9 cellular contexts compared by ENCODE assay signal in genomic region chr21:45224189-45224938, GRCh38.
DNase-seq lines count a peak whose midpoint lies in the region; TF ChIP-seq lines count a peak whose summit lies in the region.
"Had no signal": no experiment of that assay in that cellular context is flagged by ENCODE, and none has a peak within 500 bp of the region (broad histone marks: within the 10 kb centered on the region; RNA-seq: fewer than 3 reads in every experiment).

No MANE protein-coding gene starts in this region.

- H3K9me3 Mint-ChIP-seq in activated naive CD8-positive, alpha-beta T cell (ENCODE audit: low read depth): no peaks in the 10 kb centered on the region
- no peaks in the 10 kb centered on the region for H3K9me3 Mint-ChIP-seq in activated naive CD8-positive, alpha-beta T cell treated with anti-CD3 and anti-CD28 coated beads for 36 hours
- no peaks in the 10 kb centered on the region for H3K9me3 Mint-ChIP-seq in activated CD4-positive, alpha-beta T cell treated with anti-CD3 and anti-CD28 coated beads, Interleukin-2, amount 10 ng/mL, durations not matched to agents 7 days and 5 days

- H3K9me3 ChIP-seq in suprapubic skin: no peaks in the 10 kb centered on the region

- H3K27ac Mint-ChIP-seq in activated naive CD8-positive, alpha-beta T cell: peak overlapping the region; percentile 50
- H3K27ac Mint-ChIP-seq in activated naive CD8-positive, alpha-beta T cell treated with anti-CD3 and anti-CD28 coated beads for 36 hours: no peak overlapping the region
- peak overlapping the region; percentile 89 for H3K27ac Mint-ChIP-seq in activated CD4-positive, alpha-beta T cell treated with anti-CD3 and anti-CD28 coated beads, Interleukin-2, amount 10 ng/mL, durations not matched to agents 7 days and 5 days

- 88% methylated on average over 23 of the region's 24 CpGs for WGBS in suprapubic skin

- no peak for TF ChIP-seq EP300 in suprapubic skin (IDR thresholded peaks at IDR 0.05)

- peaks cover 3% of the 10 kb centered on the region for H3K4me1 ChIP-seq in suprapubic skin

- peak overlapping the region; percentile 46 for H3K4me3 Mint-ChIP-seq in activated naive CD8-positive, alpha-beta T cell
- H3K4me3 Mint-ChIP-seq in activated naive CD8-positive, alpha-beta T cell treated with anti-CD3 and anti-CD28 coated beads for 36 hours: no peak overlapping the region
- peak overlapping the region; percentile 34 for H3K4me3 Mint-ChIP-seq in activated CD4-positive, alpha-beta T cell treated with anti-CD3 and anti-CD28 coated beads, Interleukin-2, amount 10 ng/mL, durations not matched to agents 7 days and 5 days

- H3K36me3 Mint-ChIP-seq in activated naive CD8-positive, alpha-beta T cell: peaks cover 3% of the 10 kb centered on the region
- H3K36me3 Mint-ChIP-seq in activated naive CD8-positive, alpha-beta T cell treated with anti-CD3 and anti-CD28 coated beads for 36 hours: no peaks in the 10 kb centered on the region
- peaks cover 9% of the 10 kb centered on the region for H3K36me3 Mint-ChIP-seq in activated CD4-positive, alpha-beta T cell treated with anti-CD3 and anti-CD28 coated beads, Interleukin-2, amount 10 ng/mL, durations not matched to agents 7 days and 5 days (ENCODE audit: low read depth)

- CTCF ChIA-PET in activated CD4-positive, alpha-beta T cell treated with anti-CD3 and anti-CD28 coated beads, Interleukin-2, amount 10 ng/mL, durations not matched to agents 7 days and 5 days (lab: Charles Lee): no interaction called here
- CTCF ChIA-PET in HEK293T (lab: Yijun Ruan, JAX): no interaction called here

- no peak for DNase-seq in activated naive CD8-positive, alpha-beta T cell treated with anti-CD3 and anti-CD28 coated beads for 36 hours
- peak; percentile 60 for DNase-seq in activated CD4-positive, alpha-beta T cell treated with anti-CD3 and anti-CD28 coated beads, Interleukin-2, amount 10 ng/mL, durations not matched to agents 7 days and 5 days
- peak; percentile 51 for DNase-seq in ecto neural progenitor cell (ENCODE audit: low spot score)
- DNase-seq in stimulated activated naive CD4-positive, alpha-beta T cell treated with Interleukin-2 at 50 U/mL for 16 hours (lab: John Stamatoyannopoulos, UW): peak; percentile 67
- DNase-seq in NCI-H2171 (lab: John Stamatoyannopoulos, UW): no peak
- no peak for DNase-seq in suprapubic skin (ENCODE audit: low spot score in 2 of 2)
- DNase-seq in HEK293T (ENCODE audit: extremely low spot score): no peak
- DNase-seq: glutamatergic neuron had no signal

- POLR2A ChIA-PET in activated CD4-positive, alpha-beta T cell treated with anti-CD3 and anti-CD28 coated beads, Interleukin-2, amount 10 ng/mL, durations not matched to agents 7 days and 5 days (lab: Charles Lee): no interaction called here
- POLR2A ChIA-PET in HEK293T (lab: Yijun Ruan, JAX): no interaction called here

- no peak for TF ChIP-seq POLR2A in suprapubic skin (IDR thresholded peaks at IDR 0.05)

- H3K4me3 ChIP-seq in suprapubic skin: no peak overlapping the region

- H3K4me1 Mint-ChIP-seq in activated naive CD8-positive, alpha-beta T cell (ENCODE audit: low read depth): peaks cover 49% of the 10 kb centered on the region
- H3K4me1 Mint-ChIP-seq in activated naive CD8-positive, alpha-beta T cell treated with anti-CD3 and anti-CD28 coated beads for 36 hours: peaks cover 30% of the 10 kb centered on the region
- peaks cover 58% of the 10 kb centered on the region for H3K4me1 Mint-ChIP-seq in activated CD4-positive, alpha-beta T cell treated with anti-CD3 and anti-CD28 coated beads, Interleukin-2, amount 10 ng/mL, durations not matched to agents 7 days and 5 days

- no peaks in the 10 kb centered on the region for H3K27me3 ChIP-seq in suprapubic skin

- no peak overlapping the region for H3K27ac ChIP-seq in suprapubic skin

- TF ChIP-seq CTCF in suprapubic skin (IDR thresholded peaks at IDR 0.05): no peak

- H3K27me3 Mint-ChIP-seq in activated naive CD8-positive, alpha-beta T cell: no peaks in the 10 kb centered on the region
- H3K27me3 Mint-ChIP-seq in activated naive CD8-positive, alpha-beta T cell treated with anti-CD3 and anti-CD28 coated beads for 36 hours: no peaks in the 10 kb centered on the region
- H3K27me3 Mint-ChIP-seq in activated CD4-positive, alpha-beta T cell treated with anti-CD3 and anti-CD28 coated beads, Interleukin-2, amount 10 ng/mL, durations not matched to agents 7 days and 5 days: no peaks in the 10 kb centered on the region

- peaks cover 34% of the 10 kb centered on the region for H3K36me3 ChIP-seq in suprapubic skin

TF ChIP-seq in HEK293T, 16 proteins besides CTCF, POLR2A, EP300 and RAD21:
- TF ChIP-seq, protein P1, sequence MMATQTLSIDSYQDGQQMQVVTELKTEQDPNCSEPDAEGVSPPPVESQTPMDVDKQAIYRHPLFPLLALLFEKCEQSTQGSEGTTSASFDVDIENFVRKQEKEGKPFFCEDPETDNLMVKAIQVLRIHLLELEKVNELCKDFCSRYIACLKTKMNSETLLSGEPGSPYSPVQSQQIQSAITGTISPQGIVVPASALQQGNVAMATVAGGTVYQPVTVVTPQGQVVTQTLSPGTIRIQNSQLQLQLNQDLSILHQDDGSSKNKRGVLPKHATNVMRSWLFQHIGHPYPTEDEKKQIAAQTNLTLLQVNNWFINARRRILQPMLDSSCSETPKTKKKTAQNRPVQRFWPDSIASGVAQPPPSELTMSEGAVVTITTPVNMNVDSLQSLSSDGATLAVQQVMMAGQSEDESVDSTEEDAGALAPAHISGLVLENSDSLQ (IDR thresholded peaks at IDR 0.05): no peak
- TF ChIP-seq TARDBP (IDR thresholded peaks at IDR 0.05) (no peak), SP1 (IDR thresholded peaks at IDR 0.05) (no peak), CTBP1 (IDR thresholded peaks at IDR 0.05; ENCODE audit: borderline replicate concordance) (no peak), ARNT (IDR thresholded peaks at IDR 0.05) (no peak), FOXM1 (IDR thresholded peaks at IDR 0.05; ENCODE audit: borderline replicate concordance) (no peak)
TF ChIP-seq in HEK293T: peak in this region for 0.

Comparison
In these comparisons a context has a peak if more than half of its experiments do, and no peak if none do; other contexts are left out.
1. DNase-seq: peak in activated CD4-positive, alpha-beta T cell treated with anti-CD3 and anti-CD28 coated beads, Interleukin-2, amount 10 ng/mL, durations not matched to agents 7 days and 5 days (single experiment), ecto neural progenitor cell (single experiment) and stimulated activated naive CD4-positive, alpha-beta T cell treated with Interleukin-2 at 50 U/mL for 16 hours (single experiment); none in activated naive CD8-positive, alpha-beta T cell treated with anti-CD3 and anti-CD28 coated beads for 36 hours (single experiment), NCI-H2171 (single experiment), suprapubic skin (0 of 2) and HEK293T (single experiment).